8 cellular contexts compared by ENCODE assay signal in genomic region chr19:44499962-44500949, GRCh38. TPM values are rescaled to one million over a fixed set of nuclear protein-coding genes. Genes with fewer than 3 reads are reported as not detected.
DNase-seq lines count a peak whose midpoint lies in the region; ATAC-seq, FAIRE-seq and TF ChIP-seq lines count a peak whose summit lies in the region.

Gene ZNF180 (minus strand): TSS chr19:44500522. CDS start chr19:44497334, 3,188 bp downstream.

- ATAC-seq in RWPE2 (ENCODE audit: low read depth) = peak; percentile 91
- peak; percentile 95 for ATAC-seq in stimulated activated naive CD8-positive, alpha-beta T cell treated with anti-CD3 and anti-CD28 coated beads, Interleukin-15, amount 100 ng/mL, for 72 hours

- peak within 1 kb of the TSS; percentile 97 for H3K27ac Mint-ChIP-seq in stimulated activated naive CD8-positive, alpha-beta T cell treated with anti-CD3 and anti-CD28 coated beads, Interleukin-15, amount 100 ng/mL, for 72 hours

- FAIRE-seq in H54 (lab: Jason Lieb, UNC) = peak; percentile 66

- H3F3A ChIP-seq in Loucy (ENCODE audit: low read depth) (no peaks in the 10 kb centered on the region), neural cell (ENCODE audit: insufficient read depth, low read length, poor library complexity, severe bottlenecking) (no peaks in the 10 kb centered on the region)

- H3K27me3 Mint-ChIP-seq in stimulated activated naive CD8-positive, alpha-beta T cell treated with anti-CD3 and anti-CD28 coated beads, Interleukin-15, amount 100 ng/mL, for 72 hours = peaks cover 11% of the 10 kb centered on the region

- H3K9me2 ChIP-seq in Loucy (replicated peaks; ENCODE audit: low read depth, low read length) (no peaks in the 10 kb centered on the region), neural cell (ENCODE audit: insufficient read depth, low read length) (no peaks in the 10 kb centered on the region)

- H2AFZ ChIP-seq in Loucy (ENCODE audit: low read length) (peak within 1 kb of the TSS; percentile 98), neural cell (ENCODE audit: low read depth, low read length) (peak within 1 kb of the TSS; percentile 83)

- H3K4me3 ChIP-seq in Loucy (ENCODE audit: low read length, poor library complexity, severe bottlenecking) (peak within 1 kb of the TSS; percentile 90), RWPE2 (ENCODE audit: severe bottlenecking) (peak within 1 kb of the TSS; percentile 54), neural cell (ENCODE audit: low read length) (peak within 1 kb of the TSS; percentile 89)

- H3K36me3 ChIP-seq in Loucy (ENCODE audit: insufficient read depth, low read length) (peaks cover 12% of the 10 kb centered on the region; the same call in 1 of the 2 replicates), RWPE2 (ENCODE audit: low read depth) (peaks cover 34% of the 10 kb centered on the region), neural cell (ENCODE audit: insufficient read depth, low read length) (peaks cover 9% of the 10 kb centered on the region)

- TF ChIP-seq EP300 in neural cell (conservative IDR thresholded peaks at IDR 0.05; ENCODE audit: poor library complexity, severe bottlenecking) = peak; percentile 65

- peaks cover 44% of the 10 kb centered on the region for H3K4me1 Mint-ChIP-seq in stimulated activated naive CD8-positive, alpha-beta T cell treated with anti-CD3 and anti-CD28 coated beads, Interleukin-15, amount 100 ng/mL, for 72 hours

- peak within 1 kb of the TSS; percentile 92 to 96 for H3K4me3 Mint-ChIP-seq in stimulated activated naive CD8-positive, alpha-beta T cell treated with anti-CD3 and anti-CD28 coated beads, Interleukin-15, amount 100 ng/mL, for 72 hours

- H3K9ac ChIP-seq in Loucy (ENCODE audit: low read depth, low read length, poor library complexity, severe bottlenecking) (peak within 1 kb of the TSS; percentile 82), neural cell (ENCODE audit: low read length) (peak within 1 kb of the TSS; percentile 94)

- H4K20me1 ChIP-seq in Loucy (ENCODE audit: insufficient read depth, low read length, poor library complexity, severe bottlenecking) (peaks cover 16% of the 10 kb centered on the region), neural cell (ENCODE audit: insufficient read depth) (no peaks in the 10 kb centered on the region)

- peaks cover 13% of the 10 kb centered on the region for H3K9me3 ChIP-seq in Loucy (ENCODE audit: insufficient read depth, low read depth, low read length)
- peaks cover 7% of the 10 kb centered on the region for H3K9me3 ChIP-seq in RWPE2 (ENCODE audit: severe bottlenecking)
- H3K9me3 ChIP-seq in neural cell (ENCODE audit: low read length) = peaks cover 26% of the 10 kb centered on the region

- TF ChIP-seq CTCF in Loucy (conservative IDR thresholded peaks at IDR 0.05; ENCODE audit: low read length) (no peak), RWPE2 (IDR thresholded peaks at IDR 0.05; ENCODE audit: poor library complexity, severe bottlenecking) (peak; percentile 38), neural cell (IDR thresholded peaks at IDR 0.05; ENCODE audit: poor library complexity, severe bottlenecking) (peak; percentile 84)

- peaks cover 55 to 66% of the 10 kb centered on the region in 2 donors for H3K9me3 Mint-ChIP-seq in stimulated activated naive CD8-positive, alpha-beta T cell treated with anti-CD3 and anti-CD28 coated beads, Interleukin-15, amount 100 ng/mL, for 72 hours

- H3K27ac ChIP-seq in RWPE2 (ENCODE audit: poor library complexity, severe bottlenecking) (peak within 1 kb of the TSS; percentile 31), neural cell (ENCODE audit: low read length) (peak within 1 kb of the TSS; percentile 92)

- peak; percentile 54 for TF ChIP-seq RAD21 in neural cell (conservative IDR thresholded peaks at IDR 0.05)

- H3K79me2 ChIP-seq in Loucy (ENCODE audit: insufficient read depth, low read length) (peaks cover 46% of the 10 kb centered on the region), neural cell (replicated peaks; ENCODE audit: insufficient read depth, low read length) (peaks cover 37% of the 10 kb centered on the region)

- H3K27me3 ChIP-seq in Loucy (ENCODE audit: insufficient read depth, low read length, poor library complexity, severe bottlenecking) (peaks cover 14% of the 10 kb centered on the region), RWPE2 (ENCODE audit: insufficient read depth, poor library complexity, severe bottlenecking) (no peaks in the 10 kb centered on the region), neural cell (ENCODE audit: insufficient read depth, low read depth, low read length) (no peaks in the 10 kb centered on the region)

- H3K4me2 ChIP-seq in Loucy (ENCODE audit: low read depth, low read length, poor library complexity, severe bottlenecking) = peak within 1 kb of the TSS; percentile 89
- peak within 1 kb of the TSS; percentile 92 for H3K4me2 ChIP-seq in neural cell (ENCODE audit: low read length)

- peaks cover 24% of the 10 kb centered on the region for H3K4me1 ChIP-seq in Loucy (ENCODE audit: insufficient read depth, low read length, poor library complexity, severe bottlenecking)
- H3K4me1 ChIP-seq in RWPE2 (ENCODE audit: insufficient read depth, poor library complexity, severe bottlenecking) = no peaks in the 10 kb centered on the region

- peak; percentile 67 for TF ChIP-seq POLR2A in H54 (IDR thresholded peaks at IDR 0.05; ENCODE audit: low read depth, low read length)

- in situ Hi-C loops in G401 (cut with HindIII; ENCODE audit: low sequenced_read_pairs) = no loop called here

- peak; percentile 96 for DNase-seq in G401 (ENCODE audit: low spot score)
- DNase-seq in H54 (ENCODE audit: insufficient read length, low spot score) = peak; percentile 96
- DNase-seq in RWPE2 (ENCODE audit: low spot score) = peak; percentile 95
- DNase-seq in activated effector memory CD4-positive, alpha-beta T cell treated with anti-CD3 and anti-CD28 coated beads, Interleukin-2, amount 50 U/mL, for 16 hours = peak; percentile 98
- peak; percentile 83 for DNase-seq in fibroblast of the conjunctiva (ENCODE audit: low read depth)
- peak; percentile 95 for DNase-seq in stimulated activated naive CD8-positive, alpha-beta T cell treated with anti-CD3 and anti-CD28 coated beads, Interleukin-15, amount 100 ng/mL, for 72 hours

TF ChIP-seq in neural cell, 6 proteins besides CTCF, POLR2A, EP300 and RAD21:
- TF ChIP-seq REST (IDR thresholded peaks at IDR 0.05; ENCODE audit: borderline replicate concordance) (peak; percentile 94), MXI1 (conservative IDR thresholded peaks at IDR 0.05; ENCODE audit: poor library complexity, severe bottlenecking) (peak; percentile 91), TAF1 (IDR thresholded peaks at IDR 0.05; ENCODE audit: low read depth) (peak; percentile 93), POLR2AphosphoS5 (IDR thresholded peaks at IDR 0.05) (peak; percentile 89), SMC3 (conservative IDR thresholded peaks at IDR 0.05; ENCODE audit: poor library complexity) (peak; percentile 56), EZH2 (IDR thresholded peaks at IDR 0.05; ENCODE audit: borderline replicate concordance, insufficient read depth, low read length, poor library complexity, severe bottlenecking) (no peak)

RNA-seq across cellular contexts. Expression of gene ZNF180, which starts in this region (rescaled TPM):
- total RNA-seq in G401 (2014; rRNA removed; shearing (Covaris generic)) = 8.0 and 15.0 TPM in 2 replicates
- 17.1 and 20.4 TPM in 2 replicates for polyA plus RNA-seq in neural cell
- polyA minus RNA-seq in neural cell = 39.7 and 44.7 TPM in 2 replicates

Comparison
In these comparisons a context has a peak if more than half of its experiments do, and no peak if none do; other contexts are left out.
1. Peak in every context shown above with its lines: DNase-seq, ATAC-seq, H3K4me3 ChIP-seq and H3K27ac ChIP-seq.